11 cellular contexts compared by ENCODE assay signal in the genomic region with DNA sequence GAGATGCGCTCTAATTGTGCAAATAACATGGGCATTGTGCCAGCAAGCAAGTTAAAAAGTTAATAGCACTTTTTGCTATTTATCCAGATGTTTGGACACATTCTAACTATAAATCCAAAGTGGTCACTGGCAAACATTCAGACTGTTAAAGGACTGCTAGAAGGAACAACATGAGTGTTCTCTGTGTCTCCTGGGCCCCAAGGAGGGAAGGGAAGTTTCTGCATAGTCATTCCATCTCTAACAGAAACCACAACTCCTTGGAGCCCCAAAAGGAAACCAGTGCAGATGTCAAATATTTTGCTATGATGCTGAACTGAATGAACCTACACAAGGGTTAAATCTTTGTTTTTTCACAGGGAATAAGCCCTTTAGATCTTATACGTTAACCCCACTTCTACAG.
DNase-seq lines count a peak whose midpoint lies in the region; ATAC-seq and TF ChIP-seq lines count a peak whose summit lies in the region.
"Had no signal": no experiment of that assay in that cellular context is flagged by ENCODE, and none has a peak within 500 bp of the region (broad histone marks: within the 10 kb centered on the region; RNA-seq: fewer than 3 reads in every experiment).

No MANE protein-coding gene starts in this region.

- DNase-seq in GM12864 (ENCODE audit: low read depth) (peak; percentile 22), fibroblast of pulmonary artery (ENCODE audit: low read depth) (peak; percentile 19), NCI-H2029 treated with DMSO at 0.1 percent for 48 hours (lab: John Stamatoyannopoulos, UW) (no peak), NCI-H1417 treated with DMSO at 0.1 percent for 48 hours (lab: John Stamatoyannopoulos, UW) (no peak), hepatic stellate cell (ENCODE audit: low spot score) (no peak), activated gamma-delta T cell (lab: John Stamatoyannopoulos, UW) (no peak)
- DNase-seq: activated B cell treated with CpG ODN at 0.5 μM for 24 hours, cerebellar nuclear complex, NCI-H2107 had no signal

- peak; percentile 82 for ATAC-seq in GM21717 (IDR thresholded peaks at IDR 0.05; ENCODE audit: unreplicated experiment)
- peak; percentile 49 for ATAC-seq in HG03565 (IDR thresholded peaks at IDR 0.05; ENCODE audit: unreplicated experiment)

- no peak for TF ChIP-seq CTCF in GM12864 (IDR thresholded peaks at IDR 0.05; ENCODE audit: low read depth, low read length, missing control alignments)
- no peak for TF ChIP-seq CTCF in fibroblast of pulmonary artery (IDR thresholded peaks at IDR 0.05; ENCODE audit: low read length, missing control alignments)

- no peak overlapping the region for H3K4me3 ChIP-seq in GM12864 (ENCODE audit: low read depth, low read length)
- H3K4me3 ChIP-seq in fibroblast of pulmonary artery (replicated peaks; ENCODE audit: low read depth, low read length) = no peak overlapping the region

Comparison
In these comparisons a context has a peak if more than half of its experiments do, and no peak if none do; other contexts are left out.
1. DNase-seq: peak in GM12864 (single experiment) and fibroblast of pulmonary artery (single experiment); none in NCI-H2029 treated with DMSO at 0.1 percent for 48 hours (single experiment), NCI-H1417 treated with DMSO at 0.1 percent for 48 hours (single experiment), hepatic stellate cell (single experiment) and activated gamma-delta T cell (single experiment).